ENCODE assay signal across 16 cellular contexts in the genomic region with DNA sequence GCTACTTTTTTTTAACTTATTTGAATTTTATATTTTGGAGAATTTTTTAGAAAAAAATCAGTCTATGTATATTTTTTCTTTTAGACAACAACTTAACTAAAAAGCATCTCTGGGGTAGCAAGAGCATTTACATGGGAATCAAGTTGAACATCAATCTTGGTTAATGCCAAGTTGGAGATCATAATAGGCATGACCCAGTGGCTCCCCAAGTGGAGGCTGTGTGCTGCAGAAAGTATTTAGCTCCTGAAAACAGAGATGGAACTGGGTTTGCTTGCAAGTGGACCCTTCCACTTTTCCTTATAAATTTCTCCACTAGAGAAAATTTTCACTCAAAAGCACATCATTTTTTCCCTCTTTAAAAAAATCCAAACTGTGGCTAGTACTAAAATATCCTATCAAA. TPM values are rescaled to one million over a fixed set of nuclear protein-coding genes. Genes with fewer than 3 reads are reported as not detected.
DNase-seq lines count a peak whose midpoint lies in the region; FAIRE-seq and TF ChIP-seq lines count a peak whose summit lies in the region.
"Had no signal": no experiment of that assay in that cellular context is flagged by ENCODE, and none has a peak within 500 bp of the region (broad histone marks: within the 10 kb centered on the region; RNA-seq: fewer than 3 reads in every experiment).

No MANE protein-coding gene starts in this region.

- no peaks in the 10 kb centered on the region for H4K20me1 ChIP-seq in neural progenitor cell (ENCODE audit: low read depth)

- H3K4me3 Mint-ChIP-seq in neural progenitor cell = no peak overlapping the region
- H3K4me3 Mint-ChIP-seq: activated T-cell treated with anti-CD3 and anti-CD28 coated beads, Interleukin-2, amount 50 U/mL, for 72 hours; T-helper 17 cell had no signal

- no peak overlapping the region for H2AFZ ChIP-seq in neural progenitor cell (replicated peaks)

- no peaks in the 10 kb centered on the region for H3K4me1 ChIP-seq in neural progenitor cell

- no peaks in the 10 kb centered on the region for H3K27me3 Mint-ChIP-seq in neural progenitor cell (ENCODE audit: insufficient read depth, low read depth)

- H3K9me3 ChIP-seq in neural progenitor cell (ENCODE audit: low read depth) = no peaks in the 10 kb centered on the region
- H3K9me3 ChIP-seq: transverse colon had no signal

- H3K9ac ChIP-seq in neural progenitor cell = no peak overlapping the region

- no peaks in the 10 kb centered on the region for H3K9me3 Mint-ChIP-seq in neural progenitor cell
- H3K9me3 Mint-ChIP-seq: activated T-cell treated with anti-CD3 and anti-CD28 coated beads, Interleukin-2, amount 50 U/mL, for 72 hours had no signal

- FAIRE-seq in bronchial epithelial cell (lab: Jason Lieb, UNC) = no peak
- FAIRE-seq: GM12891 had no signal

- H3K27ac Mint-ChIP-seq in neural progenitor cell = no peak overlapping the region
- H3K27ac Mint-ChIP-seq: activated T-cell treated with anti-CD3 and anti-CD28 coated beads, Interleukin-2, amount 50 U/mL, for 72 hours; T-helper 17 cell had no signal

- H3K27me3 ChIP-seq in bronchial epithelial cell (ENCODE audit: control insufficient read depth, insufficient read depth, low read length) = no peaks in the 10 kb centered on the region
- no peaks in the 10 kb centered on the region for H3K27me3 ChIP-seq in neural progenitor cell
- H3K27me3 ChIP-seq: transverse colon had no signal

- no peak overlapping the region for H3K27ac ChIP-seq in neural progenitor cell
- H3K27ac ChIP-seq: transverse colon had no signal

- peaks cover 20% of the 10 kb centered on the region for H3K4me1 Mint-ChIP-seq in neural progenitor cell
- H3K4me1 Mint-ChIP-seq: T-helper 17 cell had no signal

- H3K79me2 ChIP-seq in neural progenitor cell (ENCODE audit: low read depth) = no peaks in the 10 kb centered on the region

- DNase-seq in NCI-H345 (lab: John Stamatoyannopoulos, UW) (peak; percentile 2), NCI-H345 treated with DMSO at 0.1 percent for 48 hours (lab: John Stamatoyannopoulos, UW; ENCODE audit: unreplicated experiment) (no peak), NAMALWA (ENCODE audit: low spot score) (peak; percentile 3), bronchial epithelial cell (ENCODE audit: low read depth) (no peak), neural progenitor cell (ENCODE audit: low spot score) (no peak), activated T-cell treated with anti-CD3 and anti-CD28 coated beads for 4 hours (no peak), NCI-H1930 (lab: John Stamatoyannopoulos, UW) (no peak)
- no peak for DNase-seq in stimulated activated CD4-positive, alpha-beta T cell treated with anti-CD3 and anti-CD28 coated beads, Interleukin-4, amount 100 ng/mL, for 4 hours
- DNase-seq: activated CD4-positive, alpha-beta T cell treated with anti-CD3 and anti-CD28 coated beads, Interleukin-2, amount 50 U/mL, for 1 hour; activated T-cell treated with anti-CD3 and anti-CD28 coated beads, Interleukin-2, amount 50 U/mL, for 72 hours; amniotic stem cell; IMR-90; NCI-H187 treated with DMSO at 0.1 percent for 48 hours; T-helper 17 cell; transverse colon had no signal

- TF ChIP-seq CTCF in bronchial epithelial cell (IDR thresholded peaks at IDR 0.05; ENCODE audit: insufficient read depth, low read length, severe bottlenecking) = peak; percentile 27
- TF ChIP-seq CTCF in neural progenitor cell (IDR thresholded peaks at IDR 0.05) = peak; percentile 31

- no peak overlapping the region for H3K4me2 ChIP-seq in neural progenitor cell

- no peaks in the 10 kb centered on the region for H3K36me3 Mint-ChIP-seq in neural progenitor cell

- no peaks in the 10 kb centered on the region for H3K36me3 ChIP-seq in bronchial epithelial cell (ENCODE audit: control insufficient read depth, insufficient read depth, low read length)
- H3K36me3 ChIP-seq in neural progenitor cell = no peaks in the 10 kb centered on the region
- H3K36me3 ChIP-seq: transverse colon had no signal

- no peak overlapping the region for H3K4me3 ChIP-seq in bronchial epithelial cell (ENCODE audit: low read depth, low read length)
- H3K4me3 ChIP-seq in neural progenitor cell = no peak overlapping the region
- H3K4me3 ChIP-seq: transverse colon had no signal

- no peaks in the 10 kb centered on the region for H3F3A ChIP-seq in neural progenitor cell (ENCODE audit: low read depth)

RNA-seq across cellular contexts. Expression of gene CAVIN2, which starts 23.9 kb away (rescaled TPM):
- 2.8 and 3.7 TPM in 2 replicates for total RNA-seq in bronchial epithelial cell
- not detected in 2 replicates for total RNA-seq in neural progenitor cell (ENCODE audit: low replicate concordance)
- total RNA-seq: activated T-cell treated with anti-CD3 and anti-CD28 coated beads, Interleukin-2, amount 50 U/mL, for 72 hours had no signal

Comparison
In these comparisons a context has a peak if more than half of its experiments do, and no peak if none do; other contexts are left out.
1. DNase-seq: peak in NCI-H345 (single experiment) and NAMALWA (single experiment); none in NCI-H345 treated with DMSO at 0.1 percent for 48 hours (single experiment), bronchial epithelial cell (single experiment), neural progenitor cell (single experiment), activated T-cell treated with anti-CD3 and anti-CD28 coated beads for 4 hours (single experiment), NCI-H1930 (0 of 2) and stimulated activated CD4-positive, alpha-beta T cell treated with anti-CD3 and anti-CD28 coated beads, Interleukin-4, amount 100 ng/mL, for 4 hours (0 of 2).